35 cellular contexts compared by ENCODE assay signal in the genomic region with DNA sequence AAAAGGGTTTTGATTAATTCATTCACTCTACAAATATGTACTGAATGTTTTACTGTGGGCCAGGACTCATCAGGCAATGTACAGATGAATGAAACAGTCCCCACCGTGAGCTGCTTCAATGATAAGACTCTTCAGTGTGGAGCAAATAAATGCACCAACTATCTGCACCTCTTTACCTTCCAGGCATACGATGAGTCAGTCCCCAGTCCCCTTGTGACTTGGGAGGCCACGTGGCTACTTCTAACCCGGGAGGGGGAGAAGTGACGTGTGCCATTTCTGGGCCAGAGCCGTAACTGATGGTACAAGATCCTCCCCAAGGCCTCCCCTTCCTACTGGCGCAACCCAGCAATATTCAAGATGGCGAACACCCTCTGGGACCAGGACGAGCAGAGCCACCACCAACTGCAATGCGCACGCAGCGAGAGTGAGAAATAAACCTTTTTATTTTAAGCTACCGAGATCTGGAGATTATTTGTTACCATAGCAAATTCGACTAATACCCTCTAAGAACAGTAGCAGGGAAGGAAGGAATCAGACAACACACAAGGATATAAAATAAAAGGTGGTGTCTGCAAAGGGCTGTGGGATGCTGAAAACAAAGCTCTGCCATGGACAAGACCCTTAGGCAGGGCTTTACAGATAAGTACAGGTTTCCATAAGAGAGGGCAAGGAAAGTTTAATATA.
DNase-seq lines count a peak whose midpoint lies in the region; ATAC-seq and TF ChIP-seq lines count a peak whose summit lies in the region.
"Had no signal": no experiment of that assay in that cellular context is flagged by ENCODE, and none has a peak within 500 bp of the region (broad histone marks: within the 10 kb centered on the region; RNA-seq: fewer than 3 reads in every experiment).

No MANE protein-coding gene starts in this region.

- H3K36me3 Mint-ChIP-seq in type B pancreatic cell: peaks cover 12% of the 10 kb centered on the region
- H3K36me3 Mint-ChIP-seq: activated CD4-positive, alpha-beta memory T cell treated with anti-CD3 and anti-CD28 coated beads for 36 hours; activated naive CD4-positive, alpha-beta T cell treated with anti-CD3 and anti-CD28 coated beads, Interleukin-2, amount 50 U/mL, for 24 hours had no signal

- H3K27ac ChIP-seq in foreskin keratinocyte: no peak overlapping the region
- H3K27ac ChIP-seq: brain microvascular endothelial cell, C4-2B, left lung, psoas muscle, sigmoid colon, SJSA1, stomach had no signal

- in situ Hi-C loops in SK-MEL-5 (cut with HindIII; ENCODE audit: low pct_unique_long_range_greater_than_20kb, low sequenced_read_pairs): no loop called here

- no peak overlapping the region for H3K27ac Mint-ChIP-seq in type B pancreatic cell
- H3K27ac Mint-ChIP-seq: activated CD4-positive, alpha-beta memory T cell treated with anti-CD3 and anti-CD28 coated beads for 36 hours; activated naive CD4-positive, alpha-beta T cell treated with anti-CD3 and anti-CD28 coated beads, Interleukin-2, amount 50 U/mL, for 24 hours; activated T-helper 17 cell treated with anti-CD3 and anti-CD28 coated beads, Interleukin-2, amount 50 U/mL, for 72 hours; T-cell had no signal

- no peaks in the 10 kb centered on the region for H3K27me3 Mint-ChIP-seq in type B pancreatic cell
- H3K27me3 Mint-ChIP-seq: activated CD4-positive, alpha-beta memory T cell treated with anti-CD3 and anti-CD28 coated beads for 36 hours; activated naive CD4-positive, alpha-beta T cell treated with anti-CD3 and anti-CD28 coated beads, Interleukin-2, amount 50 U/mL, for 24 hours; activated T-helper 17 cell treated with anti-CD3 and anti-CD28 coated beads, Interleukin-2, amount 50 U/mL, for 72 hours; T-cell had no signal

- H3K4me1 Mint-ChIP-seq in type B pancreatic cell (ENCODE audit: unreplicated experiment): peaks cover 16% of the 10 kb centered on the region

- H3K4me1 ChIP-seq in foreskin keratinocyte: no peaks in the 10 kb centered on the region
- H3K4me1 ChIP-seq: left lung, psoas muscle had no signal

- no peaks in the 10 kb centered on the region for H3K27me3 ChIP-seq in foreskin keratinocyte
- H3K27me3 ChIP-seq: brain microvascular endothelial cell, left lung, sigmoid colon, SJSA1, stomach had no signal

- ATAC-seq in foreskin keratinocyte: peak; percentile 36
- ATAC-seq: activated T-helper 17 cell treated with anti-CD3 and anti-CD28 coated beads, Interleukin-2, amount 50 U/mL, for 72 hours; HCT116; HepG2; left lung; psoas muscle; T-cell had no signal

- no peak for TF ChIP-seq CTCF in foreskin keratinocyte (conservative IDR thresholded peaks at IDR 0.05)
- no peak for TF ChIP-seq CTCF in type B pancreatic cell (conservative IDR thresholded peaks at IDR 0.05)

- DNase-seq in ELR (ENCODE audit: low read depth): peak; percentile 6
- peak; percentile 98 for DNase-seq in SK-MEL-5 (ENCODE audit: low read depth, low spot score)
- peak in 1 of 2 donors; percentile 30 for DNase-seq in foreskin keratinocyte
- DNase-seq in type B pancreatic cell (ENCODE audit: extremely low spot score, unreplicated experiment): peak; percentile 43
- DNase-seq in nucleus accumbens (lab: John Stamatoyannopoulos, UW): no peak
- no peak for DNase-seq in AG08395 (ENCODE audit: low spot score)
- no peak for DNase-seq in glomerular visceral epithelial cell (ENCODE audit: extremely low spot score)
- DNase-seq: activated CD4-positive, alpha-beta memory T cell treated with anti-CD3 and anti-CD28 coated beads for 36 hours; activated CD4-positive, CD25-positive, alpha-beta regulatory T cell treated with anti-CD3 and anti-CD28 coated beads, Interleukin-2, amount 50 U/mL, for 72 hours; amygdala; brain microvascular endothelial cell; Calu3; DMS79; GF-D8; Kasumi-1; left lung; mesenchymal stem cell; MV-4-11; NCI-H146; NCI-H2107; NCI-H446 treated with DMSO at 0.1 percent for 48 hours; NCI-H774; psoas muscle; RPMI8226; sigmoid colon; stimulated activated CD4-positive, alpha-beta T cell treated with anti-CD3 and anti-CD28 coated beads, Interleukin-12 subunit alpha, Interleukin-12 subunit beta, amount 100 ng/mL, for 4 hours; stimulated activated CD4-positive, alpha-beta T cell treated with anti-CD3 and anti-CD28 coated beads, Interleukin-2, amount 100 ng/mL, for 48 hours; stomach; T-cell had no signal

- H3K9me3 Mint-ChIP-seq in type B pancreatic cell: no peaks in the 10 kb centered on the region
- H3K9me3 Mint-ChIP-seq: activated CD4-positive, alpha-beta memory T cell treated with anti-CD3 and anti-CD28 coated beads for 36 hours; activated naive CD4-positive, alpha-beta T cell treated with anti-CD3 and anti-CD28 coated beads, Interleukin-2, amount 50 U/mL, for 24 hours; activated T-helper 17 cell treated with anti-CD3 and anti-CD28 coated beads, Interleukin-2, amount 50 U/mL, for 72 hours; T-cell had no signal

- H3K4me3 Mint-ChIP-seq in type B pancreatic cell: no peak overlapping the region
- H3K4me3 Mint-ChIP-seq: activated CD4-positive, alpha-beta memory T cell treated with anti-CD3 and anti-CD28 coated beads for 36 hours; activated naive CD4-positive, alpha-beta T cell treated with anti-CD3 and anti-CD28 coated beads, Interleukin-2, amount 50 U/mL, for 24 hours; activated T-helper 17 cell treated with anti-CD3 and anti-CD28 coated beads, Interleukin-2, amount 50 U/mL, for 72 hours; T-cell had no signal

Comparison
In these comparisons a context has a peak if more than half of its experiments do, and no peak if none do; other contexts are left out.
1. DNase-seq: peak in ELR (single experiment), SK-MEL-5 (single experiment) and type B pancreatic cell (single experiment); none in nucleus accumbens (0 of 56), AG08395 (single experiment) and glomerular visceral epithelial cell (single experiment).